16 cellular contexts compared by ENCODE assay signal in genomic region chr5:87076931-87077330, GRCh38.
A peak's percentile ranks its signal among the peaks of the same experiment; 100 is the strongest.
DNase-seq lines count a peak whose midpoint lies in the region; ATAC-seq and TF ChIP-seq lines count a peak whose summit lies in the region.
"Had no signal": no experiment of that assay in that cellular context is flagged by ENCODE, and none has a peak within 500 bp of the region (broad histone marks: within the 10 kb centered on the region; RNA-seq: fewer than 3 reads in every experiment).

No MANE protein-coding gene starts in this region.

- BruUV-seq in Calu3 (replicated peaks; lab: Mats Ljungman, UMichigan): no TSS peak
- no TSS peak for BruUV-seq in A673 (replicated peaks; lab: Mats Ljungman, UMichigan)

- H3K36me3 ChIP-seq in SK-N-SH (replicated peaks in 1 of 2; ENCODE audit: control insufficient read depth in 1 of 2, insufficient read depth in 2 of 2, low read length in 1 of 2): no peaks in the 10 kb centered on the region
- H3K36me3 ChIP-seq in A673 (ENCODE audit: insufficient read depth, low read length, poor library complexity, severe bottlenecking): no peaks in the 10 kb centered on the region
- H3K36me3 ChIP-seq: thyroid gland had no signal

- H3K79me2 ChIP-seq in SK-N-SH (ENCODE audit: insufficient read depth): no peaks in the 10 kb centered on the region

- no peak overlapping the region for H3K4me2 ChIP-seq in SK-N-SH
- H3K4me2 ChIP-seq: KMS-11 had no signal

- intact Hi-C loops in Calu3 (cut with micrococcal nuclease; ENCODE audit: unreplicated experiment): no loop called here
- intact Hi-C loops in A673 (cut with micrococcal nuclease; ENCODE audit: unreplicated experiment): loop anchor here (10.0 kb wide), 1 partner anchor 188 kb away; the partner anchor contains the start of gene RASA1

- H3K27ac ChIP-seq in SK-N-SH (ENCODE audit: low read depth in 2 of 2, low read length in 1 of 2) (no peak overlapping the region), A673 (ENCODE audit: low read depth, low read length, poor library complexity, severe bottlenecking) (no peak overlapping the region)
- H3K27ac ChIP-seq: KMS-11, thyroid gland had no signal

- CTCF ChIA-PET in Calu3 (lab: Charles Lee) (interaction anchor here (1.0 to 1.2 kb wide), 3 partner anchors 20 to 50 kb away, joined by 3 to 5 read pairs (median 3); no protein-coding TSS in a partner anchor), SK-N-SH (lab: Yijun Ruan, JAX) (no interaction called here), A673 (lab: Charles Lee) (no interaction called here)

- no peaks in the 10 kb centered on the region for H3K27me3 ChIP-seq in SK-N-SH (ENCODE audit: insufficient read depth)
- no peaks in the 10 kb centered on the region for H3K27me3 ChIP-seq in A673 (replicated peaks; ENCODE audit: insufficient read depth, low read depth, low read length, poor library complexity)
- H3K27me3 ChIP-seq: thyroid gland had no signal

- no peaks in the 10 kb centered on the region for H3K9me2 ChIP-seq in SK-N-SH

- H3K9me3 Mint-ChIP-seq in Calu3 (ENCODE audit: low read depth, unreplicated experiment): no peaks in the 10 kb centered on the region

- H3K4me3 Mint-ChIP-seq in Calu3 (ENCODE audit: low read depth, unreplicated experiment): no peak overlapping the region
- H3K4me3 Mint-ChIP-seq: naive thymus-derived CD4-positive, alpha-beta T cell had no signal

- H3K4me1 Mint-ChIP-seq in Calu3 (ENCODE audit: low read depth, unreplicated experiment): peaks cover 60% of the 10 kb centered on the region

- peaks cover 20% of the 10 kb centered on the region for H3K36me3 Mint-ChIP-seq in Calu3 (ENCODE audit: insufficient read depth, unreplicated experiment)

- WGBS in SK-N-SH (ENCODE audit: low lambda C conversion rate): 44% methylated on average over 2 of the region's 2 CpGs

- no peak for TF ChIP-seq CTCF in Calu3 (IDR thresholded peaks at IDR 0.05; ENCODE audit: unreplicated experiment)
- TF ChIP-seq CTCF in SK-N-SH (IDR thresholded peaks at IDR 0.05): no peak
- no peak for TF ChIP-seq CTCF in A673 (conservative IDR thresholded peaks at IDR 0.05; ENCODE audit: low read depth, low read length)

- ATAC-seq in HG02938 (IDR thresholded peaks at IDR 0.05; ENCODE audit: unreplicated experiment) (no peak), HG02885 (IDR thresholded peaks at IDR 0.05; ENCODE audit: poor library complexity, unreplicated experiment) (no peak)
- ATAC-seq: naive thymus-derived CD4-positive, alpha-beta T cell had no signal

- peaks cover 4% of the 10 kb centered on the region for H3F3A ChIP-seq in SK-N-SH (replicated peaks; ENCODE audit: insufficient read depth)

- H3K27ac Mint-ChIP-seq in Calu3 (ENCODE audit: unreplicated experiment): peak overlapping the region; percentile 100
- H3K27ac Mint-ChIP-seq: naive thymus-derived CD4-positive, alpha-beta T cell had no signal

- no peak overlapping the region for H3K9ac ChIP-seq in SK-N-SH
- H3K9ac ChIP-seq: KMS-11 had no signal

- TF ChIP-seq RAD21 in SK-N-SH (IDR thresholded peaks at IDR 0.05; ENCODE audit: low read length): no peak

- H3K4me1 ChIP-seq in SK-N-SH (ENCODE audit: control insufficient read depth in 1 of 2, insufficient read depth in 2 of 2, low read depth in 1 of 2, low read length in 1 of 2): no peaks in the 10 kb centered on the region; a peak in 1 of 4 replicates
- H3K4me1 ChIP-seq in A673 (ENCODE audit: insufficient read depth, low read length, poor library complexity, severe bottlenecking): peaks cover 33% of the 10 kb centered on the region
- H3K4me1 ChIP-seq: thyroid gland had no signal

- no peaks in the 10 kb centered on the region for H4K20me1 ChIP-seq in SK-N-SH (ENCODE audit: insufficient read depth)

- POLR2A ChIA-PET in SK-N-SH (lab: Yijun Ruan, JAX) (no interaction called here), A673 (lab: Charles Lee; ENCODE audit: low non-redundant PET) (no interaction called here)

- DNase-seq in Calu3 (peak; percentile 46), HCEC 1CT (peak; percentile 59), SK-N-SH (no peak), glomerular visceral epithelial cell (ENCODE audit: extremely low spot score) (peak; percentile 11), LoVo (ENCODE audit: low spot score) (no peak), A673 (ENCODE audit: low spot score) (no peak)
- DNase-seq: activated CD4-positive, CD25-positive, alpha-beta regulatory T cell treated with anti-CD3 and anti-CD28 coated beads, Interleukin-2, amount 50 U/mL, for 72 hours; activated gamma-delta T cell; cortex of kidney; glutamatergic neuron; naive thymus-derived CD4-positive, alpha-beta T cell; NCI-H1436; thyroid gland had no signal

- H3K27me3 Mint-ChIP-seq in Calu3 (ENCODE audit: unreplicated experiment): no peaks in the 10 kb centered on the region
- H3K27me3 Mint-ChIP-seq: naive thymus-derived CD4-positive, alpha-beta T cell had no signal

- H2AFZ ChIP-seq in SK-N-SH (ENCODE audit: low read depth): no peak overlapping the region

- H3K4me3 ChIP-seq in SK-N-SH (ENCODE audit: low read depth in 2 of 2, low read length in 1 of 2) (no peak overlapping the region), A673 (ENCODE audit: low read depth, low read length, poor library complexity, severe bottlenecking) (no peak overlapping the region)
- H3K4me3 ChIP-seq: thyroid gland had no signal

- H3K9me3 ChIP-seq in SK-N-SH: no peaks in the 10 kb centered on the region
- no peaks in the 10 kb centered on the region for H3K9me3 ChIP-seq in A673 (ENCODE audit: low read depth, low read length, poor library complexity, severe bottlenecking)
- H3K9me3 ChIP-seq: thyroid gland had no signal

- TF ChIP-seq EP300 in SK-N-SH (IDR thresholded peaks at IDR 0.05; ENCODE audit: borderline replicate concordance in 1 of 2, low read depth in 1 of 2, low read length in 1 of 2): no peak

TF ChIP-seq in SK-N-SH, 30 proteins besides CTCF, POLR2A, EP300 and RAD21:
- TF ChIP-seq PBX3 (IDR thresholded peaks at IDR 0.05) (0 out of 2 replicates have a peak, but pooled peaks have one; percentile 13), FOSL2 (IDR thresholded peaks at IDR 0.05; ENCODE audit: borderline replicate concordance, low read depth) (peak; percentile 70), JUND (IDR thresholded peaks at IDR 0.05) (peak; percentile 52), RFX5 (IDR thresholded peaks at IDR 0.05; ENCODE audit: low read length) (no peak)

Comparison
In these comparisons a context has a peak if more than half of its experiments do, and no peak if none do; other contexts are left out.
1. DNase-seq: peak in Calu3 (single experiment), HCEC 1CT (single experiment) and glomerular visceral epithelial cell (single experiment); none in SK-N-SH (single experiment), LoVo (single experiment) and A673 (single experiment).